11 cellular contexts compared by ENCODE assay signal in genomic region chr10:69629519-69629896, GRCh38. TPM values are rescaled to one million over a fixed set of nuclear protein-coding genes. Genes with fewer than 3 reads are reported as not detected.
A peak's percentile ranks its signal among the peaks of the same experiment; 100 is the strongest.
DNase-seq lines count a peak whose midpoint lies in the region; ATAC-seq lines count a peak whose summit lies in the region.
"Had no signal": no experiment of that assay in that cellular context is flagged by ENCODE, and none has a peak within 500 bp of the region (broad histone marks: within the 10 kb centered on the region; RNA-seq: fewer than 3 reads in every experiment).

No MANE protein-coding gene starts in this region.

- no peaks in the 10 kb centered on the region for H3K27me3 Mint-ChIP-seq in activated naive CD8-positive, alpha-beta T cell treated with anti-CD3 and anti-CD28 coated beads for 36 hours

- peaks cover 7% of the 10 kb centered on the region for H3K4me1 Mint-ChIP-seq in activated naive CD8-positive, alpha-beta T cell treated with anti-CD3 and anti-CD28 coated beads for 36 hours
- peaks cover 8% of the 10 kb centered on the region for H3K4me1 Mint-ChIP-seq in stimulated activated effector memory CD8-positive, alpha-beta T cell treated with anti-CD3 and anti-CD28 coated beads, Interleukin-12 subunit alpha, Interleukin-12 subunit beta, amount 100 ng/mL, for 72 hours
- H3K4me1 Mint-ChIP-seq: memory B cell had no signal

- H3K4me1 ChIP-seq in iPS-20b (ENCODE audit: insufficient read depth, low read length), result no peaks in the 10 kb centered on the region; the same call in 1 of the 2 replicates

- no peak overlapping the region for H3K27ac ChIP-seq in iPS-20b (ENCODE audit: low read length)

- DNase-seq in NCI-H748 (lab: John Stamatoyannopoulos, UW; ENCODE audit: unreplicated experiment) (peak; percentile 22), NCI-H748 treated with DMSO at 0.1 percent for 48 hours (lab: John Stamatoyannopoulos, UW) (no peak), left lobe of liver (ENCODE audit: low spot score) (no peak)
- DNase-seq in activated naive CD8-positive, alpha-beta T cell treated with anti-CD3 and anti-CD28 coated beads for 36 hours, result no peak
- no peak for DNase-seq in stimulated activated effector memory CD8-positive, alpha-beta T cell treated with anti-CD3 and anti-CD28 coated beads, Interleukin-12 subunit alpha, Interleukin-12 subunit beta, amount 100 ng/mL, for 72 hours (ENCODE audit: low spot score in 2 of 2)

- H3K27ac Mint-ChIP-seq in activated naive CD8-positive, alpha-beta T cell treated with anti-CD3 and anti-CD28 coated beads for 36 hours, result no peak overlapping the region
- peak overlapping the region; percentile 12 for H3K27ac Mint-ChIP-seq in stimulated activated effector memory CD8-positive, alpha-beta T cell treated with anti-CD3 and anti-CD28 coated beads, Interleukin-12 subunit alpha, Interleukin-12 subunit beta, amount 100 ng/mL, for 72 hours
- H3K27ac Mint-ChIP-seq: dendritic cell treated with granulocyte-macrophage colony-stimulating factor and Interleukin-4, amounts not matched to agents 40 ng/mL and 50 ng/mL, for 4 days; memory B cell had no signal

- peaks cover 20% of the 10 kb centered on the region for H3K36me3 ChIP-seq in iPS-20b (ENCODE audit: insufficient read depth, low read depth, low read length)

- peak overlapping the region; percentile 45; the same call in 1 of the 2 replicates for H3K9ac ChIP-seq in iPS-20b (ENCODE audit: low read depth, low read length)

- H3K4me3 ChIP-seq in iPS-20b (ENCODE audit: low read length), result peak overlapping the region; percentile 89

- H3K36me3 Mint-ChIP-seq in activated naive CD8-positive, alpha-beta T cell treated with anti-CD3 and anti-CD28 coated beads for 36 hours, result peaks cover 2% of the 10 kb centered on the region
- H3K36me3 Mint-ChIP-seq in stimulated activated effector memory CD8-positive, alpha-beta T cell treated with anti-CD3 and anti-CD28 coated beads, Interleukin-12 subunit alpha, Interleukin-12 subunit beta, amount 100 ng/mL, for 72 hours, result peaks cover 6% of the 10 kb centered on the region
- H3K36me3 Mint-ChIP-seq: memory B cell had no signal

- peaks cover 37% of the 10 kb centered on the region for H3K27me3 ChIP-seq in iPS-20b (ENCODE audit: insufficient read depth, low read length)

- ATAC-seq in stimulated activated effector memory CD8-positive, alpha-beta T cell treated with anti-CD3 and anti-CD28 coated beads, Interleukin-12 subunit alpha, Interleukin-12 subunit beta, amount 100 ng/mL, for 72 hours, result no peak
- ATAC-seq in HG02610 (IDR thresholded peaks at IDR 0.05; ENCODE audit: unreplicated experiment) (no peak), HG02981 (IDR thresholded peaks at IDR 0.05; ENCODE audit: unreplicated experiment) (no peak), left lobe of liver (no peak)

- H3K4me3 Mint-ChIP-seq in activated naive CD8-positive, alpha-beta T cell treated with anti-CD3 and anti-CD28 coated beads for 36 hours, result peak overlapping the region; percentile 75
- peak overlapping the region; percentile 63 for H3K4me3 Mint-ChIP-seq in stimulated activated effector memory CD8-positive, alpha-beta T cell treated with anti-CD3 and anti-CD28 coated beads, Interleukin-12 subunit alpha, Interleukin-12 subunit beta, amount 100 ng/mL, for 72 hours
- H3K4me3 Mint-ChIP-seq: dendritic cell treated with granulocyte-macrophage colony-stimulating factor and Interleukin-4, amounts not matched to agents 40 ng/mL and 50 ng/mL, for 4 days had no signal

- H3K9me3 ChIP-seq in iPS-20b (ENCODE audit: insufficient read depth, low read depth, low read length), result peaks cover under 1% of the 10 kb centered on the region; the same call in 1 of the 2 replicates

- peaks cover 7% of the 10 kb centered on the region for H3K9me3 Mint-ChIP-seq in activated naive CD8-positive, alpha-beta T cell treated with anti-CD3 and anti-CD28 coated beads for 36 hours
- H3K9me3 Mint-ChIP-seq in stimulated activated effector memory CD8-positive, alpha-beta T cell treated with anti-CD3 and anti-CD28 coated beads, Interleukin-12 subunit alpha, Interleukin-12 subunit beta, amount 100 ng/mL, for 72 hours, result no peaks in the 10 kb centered on the region

RNA-seq across cellular contexts. Expression of gene FAM241B, which starts 0.5 kb away (rescaled TPM):
- total RNA-seq in activated naive CD8-positive, alpha-beta T cell treated with anti-CD3 and anti-CD28 coated beads for 36 hours, result 1 to 10 TPM; 9.9 TPM
- 1.2 TPM for total RNA-seq in left lobe of liver

RNA-seq across cellular contexts. Expression of gene NEUROG3, which starts 56.3 kb away (rescaled TPM):
- total RNA-seq in activated naive CD8-positive, alpha-beta T cell treated with anti-CD3 and anti-CD28 coated beads for 36 hours, result under 1 TPM; 0.20 to 0.21 TPM
- not detected for total RNA-seq in left lobe of liver
- total RNA-seq: A172 had no signal
